ENCODE assay signal across 15 cellular contexts in genomic region chr12:101779626-101780025, GRCh38. TPM values are rescaled to one million over a fixed set of nuclear protein-coding genes. Genes with fewer than 3 reads are reported as not detected.
DNase-seq lines count a peak whose midpoint lies in the region; TF ChIP-seq lines count a peak whose summit lies in the region.
"Had no signal": no experiment of that assay in that cellular context is flagged by ENCODE, and none has a peak within 500 bp of the region (broad histone marks: within the 10 kb centered on the region; RNA-seq: fewer than 3 reads in every experiment).

No MANE protein-coding gene starts in this region.

- peak in 2 of 3 experiments; percentile 30 to 65 for DNase-seq in NCI-H1417 (lab: John Stamatoyannopoulos, UW)
- no peak for DNase-seq in NCI-H1417 treated with DMSO at 0.1 percent for 48 hours (lab: John Stamatoyannopoulos, UW)
- no peak for DNase-seq in CD14-positive monocyte (ENCODE audit: low spot score)
- DNase-seq in NCI-H146 treated with DMSO at 0.1 percent for 48 hours (lab: John Stamatoyannopoulos, UW; ENCODE audit: unreplicated experiment), result peak; percentile 69
- no peak for DNase-seq in ascending aorta (ENCODE audit: low spot score in 2 of 2)
- no peak for DNase-seq in head of caudate nucleus
- DNase-seq in HAP-1 (ENCODE audit: low spot score in 2 of 2), result no peak
- DNase-seq: GM23248, NCI-H2029 treated with DMSO at 0.1 percent for 48 hours, NCI-H524, Right ventricle myocardium superior had no signal

- H3K4me1 ChIP-seq in ascending aorta (no peaks in the 10 kb centered on the region), HAP-1 (no peaks in the 10 kb centered on the region)

- no peaks in the 10 kb centered on the region for H3K9me3 ChIP-seq in ascending aorta
- H3K9me3 ChIP-seq in HAP-1, result no peaks in the 10 kb centered on the region

- intact Hi-C loops in CD14-positive monocyte (cut with micrococcal nuclease), result loop anchor here (5.0 to 10.0 kb wide), 4 partner anchors 48 to 1765 kb away; partner anchors contain the start of gene ARL1 (in 1 of the 2)
- intact Hi-C loops in dendritic cell treated with granulocyte-macrophage colony-stimulating factor and Interleukin-4, amounts not matched to agents 40 ng/mL and 50 ng/mL, for 4 days (cut with micrococcal nuclease), result loop anchor here (10.0 kb wide), 1 partner anchor 135 kb away; no protein-coding TSS in a partner anchor
- intact Hi-C loops in ascending aorta (cut with DNase I), result no loop called here
- intact Hi-C loops in head of caudate nucleus (cut with DNase I), result loop anchor here (5.0 kb wide), 1 partner anchor 53 kb away; the partner anchor contains the start of gene GNPTAB

- in situ Hi-C loops in HAP-1 (cut with MboI; ENCODE audit: low sequenced_read_pairs), result loop anchor here (25.0 kb wide), 1 partner anchor 983 kb away; no protein-coding TSS in a partner anchor

- H3K27ac Mint-ChIP-seq in CD14-positive monocyte, result peak overlapping the region in 5 of 7 donors; percentile 19 to 72 (median 38)
- H3K27ac Mint-ChIP-seq in dendritic cell treated with granulocyte-macrophage colony-stimulating factor and Interleukin-4, amounts not matched to agents 40 ng/mL and 50 ng/mL, for 4 days, result peak overlapping the region; percentile 32

- H3K36me3 ChIP-seq in ascending aorta (peaks cover 0 to 9% of the 10 kb centered on the region in 2 donors), HAP-1 (replicated peaks) (peaks cover 4% of the 10 kb centered on the region; the same call in 1 of the 2 replicates)

- no peak overlapping the region for H3K4me3 ChIP-seq in ascending aorta
- no peak overlapping the region for H3K4me3 ChIP-seq in HAP-1
- H3K4me3 ChIP-seq: GM23248, SK-N-MC had no signal

- H3K27me3 ChIP-seq in ascending aorta, result no peaks in the 10 kb centered on the region
- H3K27me3 ChIP-seq in HAP-1 (ENCODE audit: low read depth), result no peaks in the 10 kb centered on the region

- peaks cover 35 to 66% of the 10 kb centered on the region in 2 donors for H3K36me3 Mint-ChIP-seq in CD14-positive monocyte
- peaks cover 76% of the 10 kb centered on the region for H3K36me3 Mint-ChIP-seq in dendritic cell treated with granulocyte-macrophage colony-stimulating factor and Interleukin-4, amounts not matched to agents 40 ng/mL and 50 ng/mL, for 4 days (ENCODE audit: low read depth)

- H3K4me1 Mint-ChIP-seq in CD14-positive monocyte, result peaks cover 57% of the 10 kb centered on the region
- peaks cover 61% of the 10 kb centered on the region for H3K4me1 Mint-ChIP-seq in dendritic cell treated with granulocyte-macrophage colony-stimulating factor and Interleukin-4, amounts not matched to agents 40 ng/mL and 50 ng/mL, for 4 days (ENCODE audit: low read depth)

- no peak for TF ChIP-seq CTCF in CD14-positive monocyte (IDR thresholded peaks at IDR 0.05)
- no peak for TF ChIP-seq CTCF in ascending aorta (IDR thresholded peaks at IDR 0.05)

- H3K27ac ChIP-seq in ascending aorta, result no peak overlapping the region
- H3K27ac ChIP-seq: GM23248, SK-N-MC had no signal

- no peaks in the 10 kb centered on the region for H3K9me3 Mint-ChIP-seq in CD14-positive monocyte
- no peaks in the 10 kb centered on the region for H3K9me3 Mint-ChIP-seq in dendritic cell treated with granulocyte-macrophage colony-stimulating factor and Interleukin-4, amounts not matched to agents 40 ng/mL and 50 ng/mL, for 4 days

- H3K4me3 Mint-ChIP-seq in CD14-positive monocyte, result no peak overlapping the region
- H3K4me3 Mint-ChIP-seq in dendritic cell treated with granulocyte-macrophage colony-stimulating factor and Interleukin-4, amounts not matched to agents 40 ng/mL and 50 ng/mL, for 4 days, result no peak overlapping the region

- no peaks in the 10 kb centered on the region for H3K27me3 Mint-ChIP-seq in CD14-positive monocyte (ENCODE audit: low read depth in 3 of 3)
- no peaks in the 10 kb centered on the region for H3K27me3 Mint-ChIP-seq in dendritic cell treated with granulocyte-macrophage colony-stimulating factor and Interleukin-4, amounts not matched to agents 40 ng/mL and 50 ng/mL, for 4 days

RNA-seq across cellular contexts. Expression of gene SYCP3, which starts 40.4 kb away (rescaled TPM):
- not detected for polyA plus RNA-seq in CD14-positive monocyte
- not detected for total RNA-seq in ascending aorta
- total RNA-seq: A172, GM23248, Right ventricle myocardium superior had no signal
- polyA plus RNA-seq: BJ had no signal

RNA-seq across cellular contexts. Expression of gene GNPTAB, which starts 51.1 kb away (rescaled TPM):
- polyA plus RNA-seq in CD14-positive monocyte, result 10 to 100 TPM; 24.1 to 29.1 TPM
- 9.5 TPM for total RNA-seq in ascending aorta

Comparison
In these comparisons a context has a peak if more than half of its experiments do, and no peak if none do; other contexts are left out.
1. DNase-seq: peak in NCI-H1417 (2 of 3) and NCI-H146 treated with DMSO at 0.1 percent for 48 hours (single experiment); none in NCI-H1417 treated with DMSO at 0.1 percent for 48 hours (single experiment), CD14-positive monocyte (single experiment), ascending aorta (0 of 2), head of caudate nucleus (0 of 42) and HAP-1 (0 of 2).